In the genomic region with DNA sequence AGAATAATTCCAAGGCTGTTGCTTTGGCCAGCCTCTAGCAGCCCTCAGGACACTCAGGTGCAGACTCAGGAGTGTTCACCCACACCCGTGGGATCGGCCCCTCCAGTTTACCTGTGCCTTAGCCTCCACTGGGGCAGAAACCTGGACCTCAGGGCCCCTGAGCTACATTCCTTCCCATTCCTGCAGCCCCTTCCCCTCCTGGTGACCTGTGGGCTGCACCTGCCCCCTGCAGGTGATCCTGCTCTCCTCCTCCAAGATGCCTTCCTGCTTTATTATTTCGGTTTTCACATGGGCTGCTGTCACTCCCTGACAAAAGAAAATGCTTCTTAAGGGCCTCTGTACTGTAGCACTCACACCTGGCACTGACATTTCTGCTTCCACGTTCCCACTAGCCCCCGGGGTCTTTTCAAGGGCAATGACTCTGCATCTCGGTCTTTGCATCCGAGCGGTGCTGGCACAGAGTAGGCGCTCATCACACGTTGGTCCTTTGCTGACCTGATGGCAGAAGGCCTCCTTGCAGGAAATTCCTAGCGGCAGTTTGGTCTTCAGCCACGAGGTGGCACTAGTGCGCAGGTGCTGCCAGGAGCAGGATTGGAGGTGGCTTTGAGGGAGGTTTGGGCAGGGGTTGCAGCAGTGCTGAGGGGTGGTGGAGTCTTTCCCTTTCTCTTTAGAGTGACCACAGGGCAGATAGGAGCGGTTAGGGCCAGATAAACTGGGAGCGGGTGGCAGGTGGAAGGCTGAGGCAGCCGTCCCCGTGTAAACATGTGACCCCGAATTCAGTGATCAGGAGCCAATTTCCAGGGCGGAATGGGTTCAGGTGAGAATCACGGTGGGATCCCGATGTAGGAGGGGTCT, we compare ENCODE assay signal across 8 cellular contexts. TPM values are rescaled to one million over a fixed set of nuclear protein-coding genes. Genes with fewer than 3 reads are reported as not detected.
DNase-seq lines count a peak whose midpoint lies in the region; ATAC-seq and TF ChIP-seq lines count a peak whose summit lies in the region.

No MANE protein-coding gene starts in this region.

- 42 to 44% methylated on average over 14 to 21 of the region's 21 CpGs for WGBS in endodermal cell (ENCODE audit: insufficient coverage in 1 of 2, insufficient read length in 1 of 2), 2 experiments

- H3K4me1 Mint-ChIP-seq in CD8-positive, alpha-beta T cell (ENCODE audit: low read depth) = no peaks in the 10 kb centered on the region
- peaks cover 39% of the 10 kb centered on the region for H3K4me1 Mint-ChIP-seq in endodermal cell

- peaks cover 3% of the 10 kb centered on the region for H3K27me3 ChIP-seq in CD8-positive, alpha-beta T cell (ENCODE audit: insufficient read depth, low read length)
- H3K27me3 ChIP-seq in endodermal cell (ENCODE audit: control insufficient read depth, insufficient read depth, low read length, poor library complexity, severe bottlenecking) = no peaks in the 10 kb centered on the region

- no peak overlapping the region for H3K27ac Mint-ChIP-seq in CD8-positive, alpha-beta T cell
- peak overlapping the region; percentile 92 for H3K27ac Mint-ChIP-seq in endodermal cell

- H3K27me3 Mint-ChIP-seq in CD8-positive, alpha-beta T cell (ENCODE audit: low read depth) = peaks cover 6% of the 10 kb centered on the region
- H3K27me3 Mint-ChIP-seq in endodermal cell (ENCODE audit: insufficient read depth) = no peaks in the 10 kb centered on the region

- TF ChIP-seq CTCF in CD8-positive, alpha-beta T cell (IDR thresholded peaks at IDR 0.05) = peak; percentile 97
- TF ChIP-seq CTCF in endodermal cell (conservative IDR thresholded peaks at IDR 0.05) = peak; percentile 89

- POLR2A ChIA-PET in CD8-positive, alpha-beta T cell (lab: Charles Lee) = no interaction called here

- H3K9ac ChIP-seq in endodermal cell (ENCODE audit: extremely low read depth, low read length, poor library complexity, severe bottlenecking) = no peak overlapping the region

- no peak overlapping the region for H3K27ac ChIP-seq in CD8-positive, alpha-beta T cell (ENCODE audit: low read depth, low read length)
- no peak overlapping the region for H3K27ac ChIP-seq in endodermal cell (ENCODE audit: low read depth, low read length)

- ATAC-seq in CD8-positive, alpha-beta T cell = peak; percentile 76
- peak; percentile 57 for ATAC-seq in HG02610 (IDR thresholded peaks at IDR 0.05; ENCODE audit: unreplicated experiment)

- no peak overlapping the region for H3K4me3 ChIP-seq in CD8-positive, alpha-beta T cell (ENCODE audit: low read depth, low read length)
- no peak overlapping the region for H3K4me3 ChIP-seq in endodermal cell (ENCODE audit: low read length)

- no peaks in the 10 kb centered on the region for H3K36me3 ChIP-seq in CD8-positive, alpha-beta T cell (ENCODE audit: insufficient read depth, low read length)
- H3K36me3 ChIP-seq in endodermal cell (ENCODE audit: control insufficient read depth, insufficient read depth, low read length) = no peaks in the 10 kb centered on the region

- H3K9me3 Mint-ChIP-seq in CD8-positive, alpha-beta T cell = no peaks in the 10 kb centered on the region
- no peaks in the 10 kb centered on the region for H3K9me3 Mint-ChIP-seq in endodermal cell

- H3K4me1 ChIP-seq in CD8-positive, alpha-beta T cell (ENCODE audit: insufficient read depth, low read length) = no peaks in the 10 kb centered on the region
- peaks cover 22% of the 10 kb centered on the region for H3K4me1 ChIP-seq in endodermal cell (ENCODE audit: control insufficient read depth, insufficient read depth, low read length)

- DNase-seq in CD8-positive, alpha-beta T cell = peak; percentile 57 to 83 (median 64)
- DNase-seq in NCI-H82 (lab: John Stamatoyannopoulos, UW) = peak; percentile 84
- DNase-seq in activated CD8-positive, alpha-beta memory T cell treated with anti-CD3 and anti-CD28 coated beads for 1 hour (ENCODE audit: extremely low read depth in 1 of 2, low read depth in 1 of 2) = peak; percentile 21 to 46
- DNase-seq in endodermal cell = peak; percentile 99
- DNase-seq in mucosa of gallbladder (ENCODE audit: low spot score) = peak; percentile 69
- DNase-seq in stimulated activated CD8-positive, alpha-beta memory T cell treated with anti-CD3 and anti-CD28 coated beads, Interleukin-7, amount 100 ng/mL, for 1 hour (ENCODE audit: low read depth in 2 of 2) = peak; percentile 48 to 53
- DNase-seq in GF-D8 (lab: John Stamatoyannopoulos, UW) = no peak

- intact Hi-C loops in CD8-positive, alpha-beta T cell (cut with DNase I, micrococcal nuclease) = loop anchor here (2.0 to 10.0 kb wide), 3 partner anchors 327 to 961 kb away; a partner anchor contains a TSS

- CTCF ChIA-PET in CD8-positive, alpha-beta T cell (lab: Charles Lee) = interaction anchor here (0.6 to 17.7 kb wide), 6 partner anchors 11 to 77 kb away, joined by 3 to 582 read pairs (median 4); no protein-coding TSS in a partner anchor

- no peaks in the 10 kb centered on the region for H3K36me3 Mint-ChIP-seq in CD8-positive, alpha-beta T cell
- no peaks in the 10 kb centered on the region for H3K36me3 Mint-ChIP-seq in endodermal cell (ENCODE audit: low read depth)

- H3K4me3 Mint-ChIP-seq in CD8-positive, alpha-beta T cell = no peak overlapping the region
- H3K4me3 Mint-ChIP-seq in endodermal cell = peak overlapping the region; percentile 33

- H3K9me3 ChIP-seq in CD8-positive, alpha-beta T cell (ENCODE audit: low read length) = no peaks in the 10 kb centered on the region
- H3K9me3 ChIP-seq in endodermal cell (ENCODE audit: control insufficient read depth, low read length) = no peaks in the 10 kb centered on the region

RNA-seq across cellular contexts. Expression of gene ETV3, which starts 25.3 kb away (rescaled TPM):
- total RNA-seq in CD8-positive, alpha-beta T cell = 10 to 100 TPM; 88.9 to 94.0 TPM
- total RNA-seq in endodermal cell = 10 to 100 TPM; 26.9 to 40.6 TPM
- polyA plus RNA-seq in endodermal cell (2013, experiment 1 of 2) = 18.1 TPM
- 17.5 TPM for polyA plus RNA-seq in endodermal cell (2013, experiment 2 of 2)
- 27.0 TPM for total RNA-seq in mucosa of gallbladder
